Comparison of ENCODE assay signal across 26 cellular contexts in genomic region chr2:98944786-98945185, GRCh38. TPM values are rescaled to one million over a fixed set of nuclear protein-coding genes. Genes with fewer than 3 reads are reported as not detected.
DNase-seq lines count a peak whose midpoint lies in the region; ATAC-seq and TF ChIP-seq lines count a peak whose summit lies in the region.
"Had no signal": no experiment of that assay in that cellular context is flagged by ENCODE, and none has a peak within 500 bp of the region (broad histone marks: within the 10 kb centered on the region; RNA-seq: fewer than 3 reads in every experiment).

No MANE protein-coding gene starts in this region.

- H3K27me3 Mint-ChIP-seq in osteocyte (ENCODE audit: unreplicated experiment): peaks cover 32% of the 10 kb centered on the region

- H3K9ac ChIP-seq in fibroblast of lung (ENCODE audit: insufficient read depth, low read length): no peak overlapping the region

- H3K27ac Mint-ChIP-seq in osteocyte (ENCODE audit: unreplicated experiment): peak overlapping the region; percentile 25
- H3K27ac Mint-ChIP-seq: activated B cell treated with CpG ODN at 0.5 μM for 24 hours; activated naive CD8-positive, alpha-beta T cell treated with anti-CD3 and anti-CD28 coated beads, Interleukin-2, amount 50 U/mL, for 24 hours; CD4-positive, alpha-beta memory T cell had no signal

- no peaks in the 10 kb centered on the region for H4K20me1 ChIP-seq in fibroblast of lung (ENCODE audit: control insufficient read depth, extremely low read depth, insufficient read depth, low read length)

- no peaks in the 10 kb centered on the region for H3K4me1 ChIP-seq in fibroblast of lung (ENCODE audit: control insufficient read depth, extremely low read depth, insufficient read depth, low read length)
- no peaks in the 10 kb centered on the region for H3K4me1 ChIP-seq in uterus
- H3K4me1 ChIP-seq: left ventricle myocardium inferior, right atrium auricular region had no signal

- no peak overlapping the region for H3K4me3 ChIP-seq in fibroblast of lung (replicated peaks in 1 of 4; ENCODE audit: control extremely low read depth in 1 of 4, insufficient read depth in 1 of 4, low read depth in 3 of 4, low read length in 4 of 4)
- no peak overlapping the region for H3K4me3 ChIP-seq in uterus
- H3K4me3 ChIP-seq: left ventricle myocardium inferior, right atrium auricular region, thoracic aorta had no signal

- no peaks in the 10 kb centered on the region for H3K79me2 ChIP-seq in fibroblast of lung (ENCODE audit: control insufficient read depth, insufficient read depth, low read length)

- H3K9me3 Mint-ChIP-seq in osteocyte (ENCODE audit: unreplicated experiment): no peaks in the 10 kb centered on the region
- H3K9me3 Mint-ChIP-seq: activated B cell treated with CpG ODN at 0.5 μM for 24 hours; activated naive CD8-positive, alpha-beta T cell treated with anti-CD3 and anti-CD28 coated beads, Interleukin-2, amount 50 U/mL, for 24 hours; CD4-positive, alpha-beta memory T cell; central memory CD8-positive, alpha-beta T cell had no signal

- no peak overlapping the region for H2AFZ ChIP-seq in fibroblast of lung (ENCODE audit: low read length)

- H3K4me2 ChIP-seq in fibroblast of lung (ENCODE audit: extremely low read depth, insufficient read depth, low read length): no peak overlapping the region

- DNase-seq in DMS79 treated with DMSO at 0.1 percent for 48 hours (lab: John Stamatoyannopoulos, UW) (peak; percentile 20), amniotic stem cell (lab: John Stamatoyannopoulos, UW) (peak; percentile 2), fibroblast of lung (ENCODE audit: low read depth in 2 of 2) (peak; percentile 43 to 85), osteocyte (ENCODE audit: extremely low spot score, unreplicated experiment) (no peak), uterus (no peak), iPS-NIHi7 (ENCODE audit: extremely low spot score) (no peak)
- DNase-seq: activated B cell treated with CpG ODN at 0.5 μM for 24 hours; activated CD4-positive, alpha-beta T cell treated with anti-CD3 and anti-CD28 coated beads, Interleukin-2, amount 50 U/mL, for 48 hours; activated effector memory CD4-positive, alpha-beta T cell treated with Interleukin-2 at 50 U/mL for 16 hours; activated naive CD8-positive, alpha-beta T cell treated with anti-CD3 and anti-CD28 coated beads, Interleukin-2, amount 50 U/mL, for 24 hours; CD4-positive, alpha-beta memory T cell; DMS153; effector CD4-positive, alpha-beta T cell; glutamatergic neuron; left ventricle myocardium inferior; NCI-H1417; NCI-H526; T-helper 9 cell had no signal

- intact Hi-C loops in uterus (cut with DNase I; ENCODE audit: low total_unique reads): no loop called here

- no peaks in the 10 kb centered on the region for H3K27me3 ChIP-seq in fibroblast of lung (ENCODE audit: control insufficient read depth, insufficient read depth, low read length)
- no peaks in the 10 kb centered on the region for H3K27me3 ChIP-seq in uterus
- H3K27me3 ChIP-seq: right atrium auricular region had no signal

- TF ChIP-seq CTCF in fibroblast of lung (conservative IDR thresholded peaks at IDR 0.05 in 1 of 2, IDR thresholded peaks at IDR 0.05 in 1 of 2; ENCODE audit: low read depth in 1 of 2, low read length in 2 of 2): no peak
- TF ChIP-seq CTCF in osteocyte (IDR thresholded peaks at IDR 0.05): no peak
- no peak for TF ChIP-seq CTCF in uterus (IDR thresholded peaks at IDR 0.05)

- H3K9me3 ChIP-seq in fibroblast of lung (ENCODE audit: control insufficient read depth, insufficient read depth, low read depth, low read length) (no peaks in the 10 kb centered on the region), uterus (no peaks in the 10 kb centered on the region)
- H3K9me3 ChIP-seq: left ventricle myocardium inferior, right atrium auricular region, thoracic aorta had no signal

- H3K27ac ChIP-seq in fibroblast of lung (ENCODE audit: insufficient read depth, low read length) (no peak overlapping the region), uterus (no peak overlapping the region)
- H3K27ac ChIP-seq: left ventricle myocardium inferior, right atrium auricular region, thoracic aorta had no signal

- H3K36me3 ChIP-seq in fibroblast of lung (ENCODE audit: control insufficient read depth, insufficient read depth, low read length) (no peaks in the 10 kb centered on the region), uterus (no peaks in the 10 kb centered on the region)
- H3K36me3 ChIP-seq: left ventricle myocardium inferior, right atrium auricular region, thoracic aorta had no signal

- no peak for TF ChIP-seq POLR2A in uterus (IDR thresholded peaks at IDR 0.05)

- peaks cover 14% of the 10 kb centered on the region for H3K4me1 Mint-ChIP-seq in osteocyte (ENCODE audit: unreplicated experiment)
- H3K4me1 Mint-ChIP-seq: activated B cell treated with CpG ODN at 0.5 μM for 24 hours; activated naive CD8-positive, alpha-beta T cell treated with anti-CD3 and anti-CD28 coated beads, Interleukin-2, amount 50 U/mL, for 24 hours; CD4-positive, alpha-beta memory T cell; central memory CD8-positive, alpha-beta T cell had no signal

- no peaks in the 10 kb centered on the region for H3K36me3 Mint-ChIP-seq in osteocyte (ENCODE audit: unreplicated experiment)
- H3K36me3 Mint-ChIP-seq: CD4-positive, alpha-beta memory T cell had no signal

- H3K4me3 Mint-ChIP-seq in osteocyte (ENCODE audit: unreplicated experiment): no peak overlapping the region
- H3K4me3 Mint-ChIP-seq: activated B cell treated with CpG ODN at 0.5 μM for 24 hours; activated naive CD8-positive, alpha-beta T cell treated with anti-CD3 and anti-CD28 coated beads, Interleukin-2, amount 50 U/mL, for 24 hours; CD4-positive, alpha-beta memory T cell; central memory CD8-positive, alpha-beta T cell had no signal

- ATAC-seq in GM21528 (IDR thresholded peaks at IDR 0.05; ENCODE audit: low FRiP score, unreplicated experiment): no peak
- no peak for ATAC-seq in HG03432 (IDR thresholded peaks at IDR 0.05; ENCODE audit: unreplicated experiment)
- ATAC-seq: activated naive CD8-positive, alpha-beta T cell treated with anti-CD3 and anti-CD28 coated beads, Interleukin-2, amount 50 U/mL, for 24 hours; HCT116; SK-N-SH treated with all-trans-retinoic acid at 6 μM for 48 hours had no signal

RNA-seq across cellular contexts. Expression of gene CRACDL, which starts 8.8 kb away (rescaled TPM):
- under 0.01 TPM in 1 of 2 replicates, not detected in the other for total RNA-seq in fibroblast of lung
- not detected in 2 replicates for polyA plus RNA-seq in fibroblast of lung
- not detected in 2 replicates for polyA plus RNA-seq in fibroblast of lung (2012)
- polyA minus RNA-seq in fibroblast of lung (ENCODE audit: low replicate concordance): not detected in 2 replicates
- total RNA-seq in osteocyte: 0.57 and 1.3 TPM in 2 replicates
- total RNA-seq in uterus: 10 to 100 TPM in 1 of 4 donors, 1 to 10 TPM in 3; 1.5 to 14.6 (median 6.1) TPM
- total RNA-seq: activated B cell treated with CpG ODN at 0.5 μM for 24 hours had no signal
- polyA plus RNA-seq: AG04450 had no signal

Comparison
In these comparisons a context has a peak if more than half of its experiments do, and no peak if none do; other contexts are left out.
1. DNase-seq: peak in DMS79 treated with DMSO at 0.1 percent for 48 hours (single experiment), amniotic stem cell (single experiment) and fibroblast of lung (2 of 2); none in osteocyte (single experiment), uterus (0 of 2) and iPS-NIHi7 (single experiment).